1 cellular context compared by ENCODE assay signal in genomic region chr19:52821206-52821960, GRCh38.
A peak's percentile ranks its signal among the peaks of the same experiment; 100 is the strongest.
TF ChIP-seq lines count a peak whose summit lies in the region.

TSS of gene ZNF28 (minus strand) at chr19:52821633. CDS start at chr19:52817958, 3,675 bp downstream.

TF ChIP-seq in HepG2, 621 proteins besides CTCF, POLR2A, EP300 and RAD21 (continued from another document):
- TF ChIP-seq ZNF687 (CRISPR knock-in tag; IDR thresholded peaks at IDR 0.05): peak; percentile 33; the same call in 1 of the 2 replicates
- 0 out of 2 replicates have a peak, but pooled peaks have one; percentile 44 for TF ChIP-seq PHF8 (CRISPR knock-in tag; IDR thresholded peaks at IDR 0.05)
- TF ChIP-seq ELF1 (CRISPR knock-in tag; IDR thresholded peaks at IDR 0.05): peak; percentile 57; the same call in 1 of the 2 replicates
- TF ChIP-seq ARID4A (CRISPR knock-in tag; IDR thresholded peaks at IDR 0.05; ENCODE audit: borderline replicate concordance): peak; percentile 34; the same call in 1 of the 2 replicates
- TF ChIP-seq SAP130 (CRISPR knock-in tag; IDR thresholded peaks at IDR 0.05; ENCODE audit: low read depth): peak; percentile 38; the same call in 1 of the 2 replicates
- peak; percentile 78 for TF ChIP-seq ZNF121 (CRISPR knock-in tag; IDR thresholded peaks at IDR 0.05)
- TF ChIP-seq HNF4A (CRISPR knock-in tag; IDR thresholded peaks at IDR 0.05): peak; percentile 37; the same call in 1 of the 2 replicates
- TF ChIP-seq ZMYM4 (CRISPR knock-in tag; IDR thresholded peaks at IDR 0.05): peak; percentile 23; the same call in 1 of the 2 replicates
- TF ChIP-seq GABPB1 (CRISPR knock-in tag; IDR thresholded peaks at IDR 0.05): peak; percentile 35; the same call in 1 of the 2 replicates
